ENCODE assay signal across 29 cellular contexts in genomic region chr12:115810580-115810979, GRCh38.
"Had no signal": no experiment of that assay in that cellular context is flagged by ENCODE, and none has a peak within 500 bp of the region (broad histone marks: within the 10 kb centered on the region; RNA-seq: fewer than 3 reads in every experiment).

No MANE protein-coding gene starts in this region.

- H3K4me3 Mint-ChIP-seq: dendritic cell treated with granulocyte-macrophage colony-stimulating factor and Interleukin-4, amounts not matched to agents 40 ng/mL and 50 ng/mL, for 4 days; endodermal cell; memory B cell; naive thymus-derived CD4-positive, alpha-beta T cell; nephron progenitor cell; stimulated activated naive CD8-positive, alpha-beta T cell treated with anti-CD3 and anti-CD28 coated beads, Interleukin-15, amount 100 ng/mL, for 72 hours had no signal

- DNase-seq: effector CD8-positive, alpha-beta T cell; endodermal cell; heart left ventricle; hippocampal formation; left cardiac atrium; left ventricle myocardium superior; lower lobe of right lung; naive thymus-derived CD4-positive, alpha-beta T cell; nephron progenitor cell; nucleus accumbens; stimulated activated CD4-positive, alpha-beta T cell treated with anti-CD3 and anti-CD28 coated beads, Interleukin-12 subunit alpha, Interleukin-12 subunit beta, amount 100 ng/mL, for 4 hours; stimulated activated CD4-positive, alpha-beta T cell treated with anti-CD3 and anti-CD28 coated beads, Interleukin-1b, Interleukin-23, amount 100 ng/mL, for 48 hours; stimulated activated CD4-positive, alpha-beta T cell treated with anti-CD3 and anti-CD28 coated beads, Interleukin-4, amount 100 ng/mL, for 1 hour; stimulated activated CD8-positive, alpha-beta memory T cell treated with anti-CD3 and anti-CD28 coated beads, Interleukin-4, amount 100 ng/mL, for 48 hours; stimulated activated naive CD4-positive, alpha-beta T cell; stimulated activated naive CD8-positive, alpha-beta T cell treated with anti-CD3 and anti-CD28 coated beads, Interleukin-15, amount 100 ng/mL, for 72 hours; trophoblast cell had no signal

- H3K36me3 ChIP-seq: gastroesophageal sphincter, heart left ventricle, lower lobe of right lung, prostate gland, right atrium auricular region, suprapubic skin had no signal

- H3K27ac Mint-ChIP-seq: dendritic cell treated with granulocyte-macrophage colony-stimulating factor and Interleukin-4, amounts not matched to agents 40 ng/mL and 50 ng/mL, for 4 days; endodermal cell; memory B cell; naive thymus-derived CD4-positive, alpha-beta T cell; nephron progenitor cell; stimulated activated naive CD8-positive, alpha-beta T cell treated with anti-CD3 and anti-CD28 coated beads, Interleukin-15, amount 100 ng/mL, for 72 hours had no signal

- H3K4me1 ChIP-seq: gastroesophageal sphincter, heart left ventricle, lower lobe of right lung, prostate gland, right atrium auricular region had no signal

- H3K4me2 ChIP-seq: smooth muscle cell had no signal

- H3K36me3 Mint-ChIP-seq: memory B cell had no signal

- H3K27me3 ChIP-seq: heart left ventricle, right atrium auricular region had no signal

- H3K4me1 Mint-ChIP-seq: endodermal cell; memory B cell; naive thymus-derived CD4-positive, alpha-beta T cell; nephron progenitor cell; stimulated activated naive CD8-positive, alpha-beta T cell treated with anti-CD3 and anti-CD28 coated beads, Interleukin-15, amount 100 ng/mL, for 72 hours had no signal

- H3K9me3 Mint-ChIP-seq: dendritic cell treated with granulocyte-macrophage colony-stimulating factor and Interleukin-4, amounts not matched to agents 40 ng/mL and 50 ng/mL, for 4 days had no signal

- H3K27ac ChIP-seq: epithelial cell of prostate, gastroesophageal sphincter, heart left ventricle, lower lobe of right lung, prostate gland, right atrium auricular region, suprapubic skin had no signal

- H3K4me3 ChIP-seq: gastroesophageal sphincter, heart left ventricle, lower lobe of right lung, prostate gland, right atrium auricular region, smooth muscle cell, suprapubic skin had no signal

- H3K9me3 ChIP-seq: prostate gland, suprapubic skin had no signal

- ATAC-seq: esophagus mucosa; gastroesophageal sphincter; heart left ventricle; left cardiac atrium; left ventricle myocardium superior; lower lobe of right lung; naive thymus-derived CD4-positive, alpha-beta T cell; sciatic nerve; stimulated activated naive CD8-positive, alpha-beta T cell treated with anti-CD3 and anti-CD28 coated beads, Interleukin-15, amount 100 ng/mL, for 72 hours had no signal

- FAIRE-seq: colon, islet of Langerhans had no signal
